15 cellular contexts compared by ENCODE assay signal in the genomic region with DNA sequence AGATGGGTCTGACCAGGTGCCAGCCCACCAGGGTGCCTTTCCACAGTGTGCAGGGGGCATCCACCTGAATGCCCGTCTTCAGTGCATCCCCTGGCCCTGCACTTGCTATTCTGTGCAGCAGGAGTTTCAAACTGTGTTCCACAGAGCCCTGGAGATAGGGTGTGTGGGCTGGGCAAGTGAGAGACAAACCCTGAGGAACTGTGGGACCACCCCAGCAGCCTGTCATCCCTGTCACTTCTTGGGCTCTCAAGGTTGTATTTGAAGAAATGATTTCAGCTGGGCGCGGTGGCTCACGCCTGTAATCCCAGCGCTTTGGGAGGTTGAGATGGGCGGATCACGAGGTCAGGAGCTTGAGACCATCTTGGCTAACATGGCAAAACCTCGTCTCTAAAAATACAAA. TPM values are rescaled to one million over a fixed set of nuclear protein-coding genes. Genes with fewer than 3 reads are reported as not detected.
DNase-seq lines count a peak whose midpoint lies in the region; ATAC-seq, FAIRE-seq and TF ChIP-seq lines count a peak whose summit lies in the region.
"Had no signal": no experiment of that assay in that cellular context is flagged by ENCODE, and none has a peak within 500 bp of the region (broad histone marks: within the 10 kb centered on the region; RNA-seq: fewer than 3 reads in every experiment).

No MANE protein-coding gene starts in this region.

- H3K4me2 ChIP-seq in BLaER1 treated with 17β-estradiol and CSF1 and Interleukin-3, amounts not matched to agents 10 nM and 100 nM: peak overlapping the region in 3 of 11 experiments; percentile 9 to 41 (median 18); a peak in 3 of 22 replicates

- BruUV-seq in Caco-2 (replicated peaks; lab: Mats Ljungman, UMichigan): no TSS peak

- CTCF ChIA-PET in Caco-2 (lab: Charles Lee): interaction anchor here (0.8 to 2.3 kb wide), 4 partner anchors 24 to 164 kb away, joined by 4 to 10 read pairs (median 6); no protein-coding TSS in a partner anchor

- peaks cover 0 to 36% (median 14%) of the 10 kb centered on the region in 10 experiments; a peak in 14 of 20 replicates for H3K4me1 ChIP-seq in BLaER1 treated with 17β-estradiol and CSF1 and Interleukin-3, amounts not matched to agents 10 nM and 100 nM
- H3K4me1 ChIP-seq in Caco-2 (peaks cover 39% of the 10 kb centered on the region), subcutaneous abdominal adipose tissue (ENCODE audit: control insufficient read depth in 5 of 5, insufficient read depth in 5 of 5, low read length in 5 of 5) (peaks cover 4 to 59% (median 49%) of the 10 kb centered on the region in 5 donors)

- peak overlapping the region in 8 of 11 experiments; percentile 2 to 38 (median 24); a peak in 9 of 22 replicates for H3K27ac ChIP-seq in BLaER1 treated with 17β-estradiol and CSF1 and Interleukin-3, amounts not matched to agents 10 nM and 100 nM
- peak overlapping the region; percentile 85 for H3K27ac ChIP-seq in subcutaneous abdominal adipose tissue (ENCODE audit: low read depth, low read length)

- H3K9me3 ChIP-seq in BLaER1 treated with 17β-estradiol and CSF1 and Interleukin-3, amounts not matched to agents 10 nM and 100 nM (replicated peaks in 1 of 11): no peaks in the 10 kb centered on the region
- H3K9me3 ChIP-seq in Caco-2 (no peaks in the 10 kb centered on the region), subcutaneous abdominal adipose tissue (ENCODE audit: control insufficient read depth in 5 of 5, low read length in 5 of 5) (no peaks in the 10 kb centered on the region)

- POLR2A ChIA-PET in Caco-2 (lab: Charles Lee): no interaction called here

- H3K36me3 Mint-ChIP-seq in Caco-2 (ENCODE audit: insufficient read depth, unreplicated experiment): no peaks in the 10 kb centered on the region

- H3K4me1 Mint-ChIP-seq in Caco-2 (ENCODE audit: low read depth, unreplicated experiment): peaks cover 41% of the 10 kb centered on the region

- no peaks in the 10 kb centered on the region for H4K20me1 ChIP-seq in BLaER1 treated with 17β-estradiol and CSF1 and Interleukin-3, amounts not matched to agents 10 nM and 100 nM

- TF ChIP-seq CTCF in Caco-2 (IDR thresholded peaks at IDR 0.05; ENCODE audit: insufficient read depth in 1 of 2, low read depth in 1 of 2, low read length in 1 of 2, severe bottlenecking in 1 of 2, unreplicated experiment in 1 of 2): no peak

- no peaks in the 10 kb centered on the region for H3K9me3 Mint-ChIP-seq in Caco-2 (ENCODE audit: unreplicated experiment)
- H3K9me3 Mint-ChIP-seq: CD4-positive, CD25-positive, alpha-beta regulatory T cell; IgD-negative memory B cell had no signal

- no peaks in the 10 kb centered on the region for H3K27me3 Mint-ChIP-seq in Caco-2 (ENCODE audit: insufficient read depth, unreplicated experiment)
- H3K27me3 Mint-ChIP-seq: IgD-negative memory B cell had no signal

- DNase-seq in Caco-2 (peak in 1 of 2 experiments; percentile 27), left lobe of liver (ENCODE audit: low spot score) (peak; percentile 41), urothelium cell line (ENCODE audit: low spot score) (no peak)
- DNase-seq: Calu3; CD4-positive, CD25-positive, alpha-beta regulatory T cell; DMS 273 treated with DMSO at 0.1 percent for 48 hours; GOT3; H9 had no signal

- no peaks in the 10 kb centered on the region for H3K36me3 ChIP-seq in BLaER1 treated with 17β-estradiol and CSF1 and Interleukin-3, amounts not matched to agents 10 nM and 100 nM
- H3K36me3 ChIP-seq in Caco-2 (ENCODE audit: control insufficient read depth, insufficient read depth, low read length): no peaks in the 10 kb centered on the region
- no peaks in the 10 kb centered on the region for H3K36me3 ChIP-seq in subcutaneous abdominal adipose tissue (ENCODE audit: control insufficient read depth in 5 of 5, insufficient read depth in 5 of 5, low read length in 5 of 5)

- H3K4me3 ChIP-seq in BLaER1 treated with 17β-estradiol and CSF1 and Interleukin-3, amounts not matched to agents 10 nM and 100 nM: no peak overlapping the region
- H3K4me3 ChIP-seq in Caco-2 (ENCODE audit: low read depth, low read length) (no peak overlapping the region), subcutaneous abdominal adipose tissue (ENCODE audit: low read depth in 1 of 5, low read length in 5 of 5) (no peak overlapping the region)

- H3K4me3 Mint-ChIP-seq in Caco-2 (ENCODE audit: unreplicated experiment): no peak overlapping the region
- H3K4me3 Mint-ChIP-seq: CD4-positive, CD25-positive, alpha-beta regulatory T cell; H9; IgD-negative memory B cell had no signal

- intact Hi-C loops in Caco-2 (cut with micrococcal nuclease; ENCODE audit: unreplicated experiment): loop anchor here (2.0 kb wide), 1 partner anchor 13 kb away; no protein-coding TSS in a partner anchor

- no peak overlapping the region for H3K9ac ChIP-seq in BLaER1 treated with 17β-estradiol and CSF1 and Interleukin-3, amounts not matched to agents 10 nM and 100 nM
- no peak overlapping the region for H3K9ac ChIP-seq in subcutaneous abdominal adipose tissue (ENCODE audit: low read length in 5 of 5)

- no peak for FAIRE-seq in urothelium cell line (lab: Jason Lieb, UNC)

- H3K27ac Mint-ChIP-seq in Caco-2 (ENCODE audit: unreplicated experiment): peak overlapping the region; percentile 83
- H3K27ac Mint-ChIP-seq: H9 had no signal

- ATAC-seq in left lobe of liver: no peak
- ATAC-seq in GM19395 (IDR thresholded peaks at IDR 0.05; ENCODE audit: unreplicated experiment): no peak

- H3K27me3 ChIP-seq in BLaER1 treated with 17β-estradiol and CSF1 and Interleukin-3, amounts not matched to agents 10 nM and 100 nM: peaks cover 1 to 6% (median 5%) of the 10 kb centered on the region in 11 experiments; a peak in 16 of 22 replicates
- H3K27me3 ChIP-seq in Caco-2 (replicated peaks; ENCODE audit: control insufficient read depth, insufficient read depth, low read length) (no peaks in the 10 kb centered on the region), subcutaneous abdominal adipose tissue (ENCODE audit: control insufficient read depth in 5 of 5, insufficient read depth in 4 of 5, low read length in 5 of 5) (peaks cover 0 to under 1% (median 0%) of the 10 kb centered on the region in 5 donors)

RNA-seq across cellular contexts. Expression of gene DGAT2, which starts 6.4 kb away (rescaled TPM):
- total RNA-seq in Caco-2 (2022): 73.6 and 75.8 TPM in 2 replicates
- 172 TPM for total RNA-seq in left lobe of liver

RNA-seq across cellular contexts. Expression of gene MOGAT2, which starts 44.5 kb away (rescaled TPM):
- total RNA-seq in Caco-2 (2022): 0.39 and 0.56 TPM in 2 replicates
- 172 TPM for total RNA-seq in left lobe of liver
- total RNA-seq: A673; Calu3; CD4-positive, CD25-positive, alpha-beta regulatory T cell; Daoy; H9; HT-29 had no signal

RNA-seq across cellular contexts. Expression of gene UVRAG, which starts 52.9 kb away (rescaled TPM):
- total RNA-seq in Caco-2 (2022) (30.4 and 31.3 TPM in 2 replicates), left lobe of liver (8.8 TPM)

Comparison
In these comparisons a context has a peak if more than half of its experiments do, and no peak if none do; other contexts are left out.
1. RNA of gene MOGAT2, which starts 44.5 kb away (total RNA-seq): 172 TPM in left lobe of liver (single experiment); 0.39 to 0.56 TPM in Caco-2; every median in the first group is over 100 times any median in the second.